In the genomic region with DNA sequence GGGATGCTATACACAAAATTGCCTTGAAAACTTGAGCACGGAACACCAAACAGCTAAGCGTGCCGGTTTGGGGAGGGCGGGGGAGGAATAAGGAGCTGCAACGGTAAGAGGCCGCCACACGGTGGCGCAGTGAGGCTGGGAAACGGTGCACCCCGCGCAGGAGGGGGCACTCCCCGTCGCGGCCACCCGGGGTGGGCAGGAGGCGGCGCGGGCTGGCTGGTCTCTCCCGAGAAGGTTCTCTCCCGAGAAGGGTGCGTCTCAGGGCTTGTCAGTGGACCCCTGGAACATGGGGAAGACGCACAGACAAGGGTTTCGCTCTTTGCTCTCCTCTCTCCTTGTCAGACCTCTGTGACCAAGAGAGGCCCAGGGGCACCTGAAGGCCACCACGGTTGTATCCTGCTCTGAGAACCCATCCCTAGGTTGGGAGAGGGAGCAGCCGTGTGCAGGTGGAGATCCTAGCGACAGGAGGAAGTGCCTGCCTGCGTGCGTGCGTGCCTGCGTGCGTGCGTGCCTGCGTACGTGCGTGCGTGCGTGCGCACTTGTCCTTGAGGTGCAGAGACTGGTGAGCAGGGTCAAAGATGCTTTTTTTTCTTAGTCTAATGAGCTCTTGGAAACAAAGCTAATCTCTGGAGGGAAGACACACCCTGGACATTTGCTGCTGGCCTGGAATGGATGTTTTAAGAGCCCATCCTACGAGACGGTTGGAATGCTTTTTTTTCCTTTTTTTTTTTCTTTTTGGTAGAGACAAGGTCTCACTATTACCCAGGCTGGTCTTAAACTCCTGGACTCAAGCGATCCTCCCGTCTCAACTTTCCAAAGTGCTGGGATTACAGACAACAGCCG, we compare ENCODE assay signal across 8 cellular contexts. TPM values are rescaled to one million over a fixed set of nuclear protein-coding genes. Genes with fewer than 3 reads are reported as not detected.
DNase-seq lines count a peak whose midpoint lies in the region; ATAC-seq and TF ChIP-seq lines count a peak whose summit lies in the region.

No MANE protein-coding gene starts in this region.

- no peak for TF ChIP-seq POLR2A in esophagus muscularis mucosa (IDR thresholded peaks at IDR 0.05; ENCODE audit: low read depth)

- H3K27me3 Mint-ChIP-seq in nephron (ENCODE audit: low read depth): peaks cover 58% of the 10 kb centered on the region
- peaks cover 35% of the 10 kb centered on the region for H3K27me3 Mint-ChIP-seq in stimulated activated naive CD8-positive, alpha-beta T cell treated with anti-CD3 and anti-CD28 coated beads, Interleukin-15, amount 100 ng/mL, for 72 hours

- no peak for TF ChIP-seq EP300 in esophagus muscularis mucosa (IDR thresholded peaks at IDR 0.05)

- peaks cover 4% of the 10 kb centered on the region for H3K4me1 ChIP-seq in NT2/D1 (ENCODE audit: insufficient read depth, insufficient read length)
- H3K4me1 ChIP-seq in esophagus muscularis mucosa: peaks cover 25 to 36% (median 34%) of the 10 kb centered on the region in 4 donors

- H3K27me3 ChIP-seq in NT2/D1 (ENCODE audit: insufficient read depth, insufficient read length): no peaks in the 10 kb centered on the region
- no peaks in the 10 kb centered on the region for H3K27me3 ChIP-seq in esophagus muscularis mucosa

- H3K9me3 Mint-ChIP-seq in nephron: no peaks in the 10 kb centered on the region
- no peaks in the 10 kb centered on the region for H3K9me3 Mint-ChIP-seq in stimulated activated naive CD8-positive, alpha-beta T cell treated with anti-CD3 and anti-CD28 coated beads, Interleukin-15, amount 100 ng/mL, for 72 hours

- H3K27ac ChIP-seq in esophagus muscularis mucosa (replicated peaks in 1 of 4): no peak overlapping the region

- WGBS in esophagus muscularis mucosa: 41% methylated on average over 43 of the region's 43 CpGs

- TF ChIP-seq CTCF in esophagus muscularis mucosa (IDR thresholded peaks at IDR 0.05): peak; percentile 91 to 97 (median 95)
- peak; percentile 90 to 95 (median 91) for TF ChIP-seq CTCF in nephron (IDR thresholded peaks at IDR 0.05; ENCODE audit: unreplicated experiment in 3 of 3)

- no peaks in the 10 kb centered on the region for H3K36me3 Mint-ChIP-seq in nephron (ENCODE audit: low read depth)

- H3K4me3 Mint-ChIP-seq in nephron: peak overlapping the region; percentile 16 to 26 (median 24)
- H3K4me3 Mint-ChIP-seq in stimulated activated naive CD8-positive, alpha-beta T cell treated with anti-CD3 and anti-CD28 coated beads, Interleukin-15, amount 100 ng/mL, for 72 hours: peak overlapping the region; percentile 21 to 55

- DNase-seq in COLO668 (lab: John Stamatoyannopoulos, UW; ENCODE audit: unreplicated experiment) (peak; percentile 75), HT-29 (ENCODE audit: low spot score) (peak; percentile 82), NT2/D1 (ENCODE audit: low read depth, low spot score) (no peak), esophagus muscularis mucosa (ENCODE audit: extremely low spot score) (no peak)
- peak; percentile 79 for DNase-seq in activated T-cell treated with anti-CD3 and anti-CD28 coated beads, Interleukin-2, amount 50 U/mL, for 1 hour
- DNase-seq in stimulated activated naive CD8-positive, alpha-beta T cell treated with anti-CD3 and anti-CD28 coated beads, Interleukin-15, amount 100 ng/mL, for 72 hours: peak; percentile 68 to 75

- intact Hi-C loops in esophagus muscularis mucosa (cut with DNase I): loop anchor here (1.0 to 5.0 kb wide), 2 partner anchors 89 to 102 kb away; no protein-coding TSS in a partner anchor

- H3K36me3 ChIP-seq in NT2/D1 (ENCODE audit: insufficient read depth, insufficient read length, low read length) (no peaks in the 10 kb centered on the region), esophagus muscularis mucosa (no peaks in the 10 kb centered on the region)

- H3K9me3 ChIP-seq in NT2/D1 (ENCODE audit: insufficient read depth, low read length): no peaks in the 10 kb centered on the region
- no peaks in the 10 kb centered on the region for H3K9me3 ChIP-seq in esophagus muscularis mucosa

- peak overlapping the region; percentile 53 for H3K9ac ChIP-seq in NT2/D1 (ENCODE audit: insufficient read length, low read depth)

- H3K27ac Mint-ChIP-seq in nephron: no peak overlapping the region
- H3K27ac Mint-ChIP-seq in stimulated activated naive CD8-positive, alpha-beta T cell treated with anti-CD3 and anti-CD28 coated beads, Interleukin-15, amount 100 ng/mL, for 72 hours: no peak overlapping the region

- H3K4me3 ChIP-seq in NT2/D1 (ENCODE audit: insufficient read length, low read depth): no peak overlapping the region
- peak overlapping the region; percentile 17 to 45 (median 28) for H3K4me3 ChIP-seq in esophagus muscularis mucosa

- peaks cover 36% of the 10 kb centered on the region for H3K4me1 Mint-ChIP-seq in nephron
- H3K4me1 Mint-ChIP-seq in stimulated activated naive CD8-positive, alpha-beta T cell treated with anti-CD3 and anti-CD28 coated beads, Interleukin-15, amount 100 ng/mL, for 72 hours: peaks cover 33% of the 10 kb centered on the region

- peak; percentile 79 for ATAC-seq in GM19468 (IDR thresholded peaks at IDR 0.05; ENCODE audit: extremely low read depth, unreplicated experiment)
- peak; percentile 84 for ATAC-seq in stimulated activated naive CD8-positive, alpha-beta T cell treated with anti-CD3 and anti-CD28 coated beads, Interleukin-15, amount 100 ng/mL, for 72 hours

RNA-seq across cellular contexts. Expression of gene JAM3, which starts 18.1 kb away (rescaled TPM):
- not detected in 2 replicates for total RNA-seq in HT-29 (2014; rRNA removed; shearing (Covaris generic))
- total RNA-seq in esophagus muscularis mucosa: 100 to 1,000 TPM in 2 of 4 donors, 10 to 100 TPM in 2; 84.2 to 122 (median 96.5) TPM

Comparison
In these comparisons a context has a peak if more than half of its experiments do, and no peak if none do; other contexts are left out.
1. DNase-seq: peak in COLO668 (single experiment), HT-29 (single experiment), activated T-cell treated with anti-CD3 and anti-CD28 coated beads, Interleukin-2, amount 50 U/mL, for 1 hour (single experiment) and stimulated activated naive CD8-positive, alpha-beta T cell treated with anti-CD3 and anti-CD28 coated beads, Interleukin-15, amount 100 ng/mL, for 72 hours (2 of 2); none in NT2/D1 (single experiment) and esophagus muscularis mucosa (single experiment).
2. RNA of gene JAM3, which starts 18.1 kb away (total RNA-seq): 84.2 to 122 TPM in esophagus muscularis mucosa; not detected in HT-29; every median in the first group is over 10 times any median in the second.